In the genomic region with DNA sequence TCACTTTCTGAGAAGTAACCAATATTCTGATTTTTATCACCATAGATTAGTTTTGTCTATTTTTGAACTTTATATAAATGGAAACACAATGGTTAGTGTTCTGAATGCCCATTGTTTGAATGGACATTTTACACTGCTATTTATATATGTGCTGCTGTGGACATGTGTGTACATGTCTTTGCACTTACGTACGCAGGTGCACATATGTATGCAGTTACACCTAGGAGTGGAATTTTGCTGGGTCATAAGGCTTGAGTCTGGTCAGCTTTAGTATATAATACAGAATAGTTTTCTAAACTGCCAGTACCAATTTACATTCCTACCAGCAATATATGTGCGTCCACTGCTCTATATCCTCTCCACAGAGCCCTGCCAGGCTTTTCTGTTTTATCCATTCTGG, we compare ENCODE assay signal across 24 cellular contexts.
"Had no signal": no experiment of that assay in that cellular context is flagged by ENCODE, and none has a peak within 500 bp of the region (broad histone marks: within the 10 kb centered on the region; RNA-seq: fewer than 3 reads in every experiment).

No MANE protein-coding gene starts in this region.

- H3K4me1 ChIP-seq: parathyroid adenoma, psoas muscle, right lobe of liver, sigmoid colon, stomach, thyroid gland, tibial nerve, upper lobe of left lung, vagina had no signal

- H3K27ac ChIP-seq: ovary, parathyroid adenoma, psoas muscle, right lobe of liver, sigmoid colon, stomach, thoracic aorta, thyroid gland, tibial nerve, upper lobe of left lung, vagina had no signal

- H2AFZ ChIP-seq: parathyroid adenoma had no signal

- H3K9me3 ChIP-seq: ovary, right lobe of liver, sigmoid colon, stomach, thoracic aorta, thyroid gland, tibial nerve, upper lobe of left lung, vagina had no signal

- ATAC-seq: natural killer cell treated with Interleukin-12 subunit alpha and Interleukin-12 subunit beta and Interleukin-15 and Interleukin-18, amount 100 ng/mL, for 72 hours; psoas muscle; right cardiac atrium; right lobe of liver; stimulated activated effector memory CD8-positive, alpha-beta T cell treated with anti-CD3 and anti-CD28 coated beads, Interleukin-12 subunit alpha, Interleukin-12 subunit beta, amount 100 ng/mL, for 72 hours; stimulated activated naive B cell treated with anti-CD40 and anti-IgM and Interleukin-4, amounts not matched to agents 10 μg/mL and 1 μg/mL and 100 μg/mL, for 72 hours had no signal

- DNase-seq: nephron progenitor cell; occipital lobe; ovary; posterior cingulate gyrus; psoas muscle; right cardiac atrium; right lobe of liver; sigmoid colon; small intestine; stimulated activated CD4-positive, alpha-beta T cell treated with anti-CD3 and anti-CD28 coated beads, Interleukin-15, amount 100 ng/mL, for 24 hours; stimulated activated CD4-positive, alpha-beta T cell treated with anti-CD3 and anti-CD28 coated beads, Interleukin-2, amount 100 ng/mL, for 24 hours; stimulated activated CD4-positive, alpha-beta T cell treated with anti-CD3 and anti-CD28 coated beads, Interleukin-2, amount 100 ng/mL, for 48 hours; stimulated activated CD4-positive, alpha-beta T cell treated with anti-CD3 and anti-CD28 coated beads, Interleukin-4, amount 100 ng/mL, for 24 hours; stimulated activated naive B cell treated with anti-CD40 and anti-IgM and Interleukin-4, amounts not matched to agents 10 μg/mL and 1 μg/mL and 100 μg/mL, for 72 hours; stimulated activated naive CD4-positive, alpha-beta T cell treated with Interleukin-2 at 50 U/mL for 16 hours; stomach; thyroid gland; upper lobe of left lung had no signal

- H3K27me3 ChIP-seq: ovary, right lobe of liver, sigmoid colon, stomach, thyroid gland, tibial nerve, upper lobe of left lung, vagina had no signal

- H3K9ac ChIP-seq: parathyroid adenoma had no signal

- H3K4me3 ChIP-seq: ovary, psoas muscle, right lobe of liver, sigmoid colon, stomach, thoracic aorta, thyroid gland, tibial nerve, upper lobe of left lung, vagina had no signal

- H3K36me3 ChIP-seq: ovary, right lobe of liver, sigmoid colon, stomach, thoracic aorta, thyroid gland, tibial nerve, upper lobe of left lung, vagina had no signal
